ENCODE assay signal across 18 cellular contexts in genomic region chr2:226831266-226831665, GRCh38. TPM values are rescaled to one million over a fixed set of nuclear protein-coding genes. Genes with fewer than 3 reads are reported as not detected.
DNase-seq lines count a peak whose midpoint lies in the region; ATAC-seq and TF ChIP-seq lines count a peak whose summit lies in the region.
"Had no signal": no experiment of that assay in that cellular context is flagged by ENCODE, and none has a peak within 500 bp of the region (broad histone marks: within the 10 kb centered on the region; RNA-seq: fewer than 3 reads in every experiment).

No MANE protein-coding gene starts in this region.

- POLR2A ChIA-PET in CD8-positive, alpha-beta T cell (lab: Charles Lee) = no interaction called here

- H3K27ac ChIP-seq in CD8-positive, alpha-beta T cell (ENCODE audit: low read depth, low read length) = no peak overlapping the region
- H3K27ac ChIP-seq: C4-2B, HL-60 had no signal

- H3K4me3 ChIP-seq in AG10803 (ENCODE audit: low read length) = no peak overlapping the region
- H3K4me3 ChIP-seq in CD8-positive, alpha-beta T cell (ENCODE audit: low read depth, low read length) = no peak overlapping the region
- H3K4me3 ChIP-seq: K562 had no signal

- H3K27ac Mint-ChIP-seq in CD8-positive, alpha-beta T cell = peak overlapping the region; percentile 23
- peak overlapping the region; percentile 76 for H3K27ac Mint-ChIP-seq in nephron progenitor cell
- H3K27ac Mint-ChIP-seq: CD4-positive, alpha-beta memory T cell had no signal

- CTCF ChIA-PET in CD8-positive, alpha-beta T cell (lab: Charles Lee) = no interaction called here

- no peaks in the 10 kb centered on the region for H3K27me3 ChIP-seq in CD8-positive, alpha-beta T cell (ENCODE audit: insufficient read depth, low read length)

- no peaks in the 10 kb centered on the region for H3K36me3 ChIP-seq in CD8-positive, alpha-beta T cell (ENCODE audit: insufficient read depth, low read length)

- peaks cover 10% of the 10 kb centered on the region for H3K9me3 Mint-ChIP-seq in CD8-positive, alpha-beta T cell
- H3K9me3 Mint-ChIP-seq in nephron progenitor cell = peaks cover 11% of the 10 kb centered on the region
- H3K9me3 Mint-ChIP-seq: CD4-positive, alpha-beta memory T cell; H9 had no signal

- intact Hi-C loops in CD8-positive, alpha-beta T cell (cut with DNase I, micrococcal nuclease) = loop anchor here in 1 of 2 experiments (10.0 kb wide), 1 partner anchor 1906 kb away; no protein-coding TSS in a partner anchor

- H3K4me1 Mint-ChIP-seq in CD8-positive, alpha-beta T cell (ENCODE audit: low read depth) = peaks cover 22% of the 10 kb centered on the region
- no peaks in the 10 kb centered on the region for H3K4me1 Mint-ChIP-seq in nephron progenitor cell
- H3K4me1 Mint-ChIP-seq: H9 had no signal

- H3K4me3 Mint-ChIP-seq in CD8-positive, alpha-beta T cell = no peak overlapping the region
- H3K4me3 Mint-ChIP-seq in nephron progenitor cell = no peak overlapping the region
- H3K4me3 Mint-ChIP-seq: CD4-positive, alpha-beta memory T cell; H9 had no signal

- peaks cover 6% of the 10 kb centered on the region for H3K36me3 Mint-ChIP-seq in CD8-positive, alpha-beta T cell
- H3K36me3 Mint-ChIP-seq in nephron progenitor cell (ENCODE audit: low read depth) = no peaks in the 10 kb centered on the region

- no peak for ATAC-seq in CD8-positive, alpha-beta T cell
- ATAC-seq in HG03159 (IDR thresholded peaks at IDR 0.05; ENCODE audit: unreplicated experiment) (no peak), GM19467 (IDR thresholded peaks at IDR 0.05; ENCODE audit: unreplicated experiment) (no peak)
- ATAC-seq: K562 had no signal

- peaks cover 13% of the 10 kb centered on the region for H3K4me1 ChIP-seq in CD8-positive, alpha-beta T cell (ENCODE audit: insufficient read depth, low read length)

- H3K9me3 ChIP-seq in CD8-positive, alpha-beta T cell (ENCODE audit: low read length) = no peaks in the 10 kb centered on the region

- no peak for TF ChIP-seq CTCF in AG10803 (conservative IDR thresholded peaks at IDR 0.05; ENCODE audit: low read length)
- no peak for TF ChIP-seq CTCF in CD8-positive, alpha-beta T cell (IDR thresholded peaks at IDR 0.05)
- no peak for TF ChIP-seq CTCF in nephron progenitor cell (IDR thresholded peaks at IDR 0.05)

- DNase-seq in AG10803 (ENCODE audit: low read depth) = peak; percentile 19
- DNase-seq in CD8-positive, alpha-beta T cell = no peak
- DNase-seq in fibroblast of gingiva (ENCODE audit: low read depth) = peak; percentile 3
- DNase-seq in nephron progenitor cell = no peak
- no peak for DNase-seq in OCI-M1 (lab: John Stamatoyannopoulos, UW)
- DNase-seq: ACHN; AML-193; Calu3; CD4-positive, alpha-beta memory T cell; DMS79 treated with DMSO at 0.1 percent for 48 hours; GF-D8; H9; IMR-90 had no signal

- no peaks in the 10 kb centered on the region for H3K27me3 Mint-ChIP-seq in CD8-positive, alpha-beta T cell (ENCODE audit: low read depth)
- H3K27me3 Mint-ChIP-seq in nephron progenitor cell (ENCODE audit: low read depth, poor library complexity) = peaks cover 4% of the 10 kb centered on the region
- H3K27me3 Mint-ChIP-seq: CD4-positive, alpha-beta memory T cell had no signal

RNA-seq across cellular contexts. Expression of gene RHBDD1, which starts 4.6 kb away (rescaled TPM):
- 10 to 100 TPM; 29.7 to 30.9 TPM for total RNA-seq in CD8-positive, alpha-beta T cell

RNA-seq across cellular contexts. Expression of gene IRS1, which starts 31.6 kb away (rescaled TPM):
- total RNA-seq in CD8-positive, alpha-beta T cell = 1 to 10 TPM; 5.6 to 5.9 TPM

Comparison
In these comparisons a context has a peak if more than half of its experiments do, and no peak if none do; other contexts are left out.
1. DNase-seq: peak in AG10803 (single experiment) and fibroblast of gingiva (single experiment); none in CD8-positive, alpha-beta T cell (0 of 7), nephron progenitor cell (single experiment) and OCI-M1 (single experiment).